19 cellular contexts compared by ENCODE assay signal in the genomic region with DNA sequence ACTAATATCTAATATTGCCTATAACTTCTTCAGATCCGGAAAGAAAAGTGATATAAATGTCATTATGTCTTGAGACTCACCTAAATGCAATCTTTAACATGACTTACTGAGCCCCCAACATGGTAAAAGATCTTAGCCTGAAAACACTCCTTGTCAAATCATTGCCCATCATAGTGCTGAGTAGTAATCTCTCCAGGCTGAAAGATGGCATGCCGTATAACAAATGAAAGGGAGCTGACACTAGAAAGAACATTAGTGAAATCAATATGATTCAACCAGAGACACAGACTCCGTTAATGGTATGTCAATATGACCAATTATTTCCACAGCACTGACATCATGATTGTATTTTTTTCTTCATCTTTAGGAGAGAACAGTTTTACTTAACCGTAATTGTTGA. TPM values are rescaled to one million over a fixed set of nuclear protein-coding genes. Genes with fewer than 3 reads are reported as not detected.
DNase-seq lines count a peak whose midpoint lies in the region; ATAC-seq, FAIRE-seq and TF ChIP-seq lines count a peak whose summit lies in the region.
"Had no signal": no experiment of that assay in that cellular context is flagged by ENCODE, and none has a peak within 500 bp of the region (broad histone marks: within the 10 kb centered on the region; RNA-seq: fewer than 3 reads in every experiment).

No MANE protein-coding gene starts in this region.

- ATAC-seq in GM18520 (IDR thresholded peaks at IDR 0.05; ENCODE audit: unreplicated experiment) = no peak
- ATAC-seq: A549, HepG2 had no signal

- peak overlapping the region; percentile 57 for H3K4me2 ChIP-seq in neural cell (ENCODE audit: low read length)
- H3K4me2 ChIP-seq: A549 had no signal

- H4K20me1 ChIP-seq in neural cell (ENCODE audit: insufficient read depth) = no peaks in the 10 kb centered on the region

- peak; percentile 21 for FAIRE-seq in D721Med (lab: Jason Lieb, UNC)
- FAIRE-seq: A549, HepG2 had no signal

- peaks cover 46% of the 10 kb centered on the region for H3K4me1 Mint-ChIP-seq in brain

- no peaks in the 10 kb centered on the region for H3K27me3 Mint-ChIP-seq in brain
- H3K27me3 Mint-ChIP-seq: CD4-positive, alpha-beta T cell had no signal

- peak overlapping the region; percentile 40 for H3K4me3 ChIP-seq in neural cell (ENCODE audit: low read length)
- H3K4me3 ChIP-seq: A549 had no signal

- H3K79me2 ChIP-seq in neural cell (replicated peaks; ENCODE audit: insufficient read depth, low read length) = peaks cover 10% of the 10 kb centered on the region

- H3K27me3 ChIP-seq in neural cell (ENCODE audit: insufficient read depth, low read depth, low read length) = no peaks in the 10 kb centered on the region

- peak overlapping the region; percentile 74 for H3K27ac ChIP-seq in neural cell (ENCODE audit: low read length)
- H3K27ac ChIP-seq: 22Rv1, A549, C4-2B had no signal

- H3K36me3 Mint-ChIP-seq in brain = peaks cover 50% of the 10 kb centered on the region

- no peaks in the 10 kb centered on the region for H3K9me2 ChIP-seq in neural cell (ENCODE audit: insufficient read depth, low read length)

- H2AFZ ChIP-seq in neural cell (ENCODE audit: low read depth, low read length) = no peak overlapping the region

- peak; percentile 8 for DNase-seq in NCI-H146 (lab: John Stamatoyannopoulos, UW)
- no peak for DNase-seq in NCI-H146 treated with DMSO at 0.1 percent for 48 hours (lab: John Stamatoyannopoulos, UW; ENCODE audit: unreplicated experiment)
- no peak for DNase-seq in D721Med (ENCODE audit: insufficient read length, low spot score)
- DNase-seq in midbrain (lab: John Stamatoyannopoulos, UW) = no peak
- DNase-seq: AML-193; Caco-2; CD4-positive, alpha-beta T cell; DMS153; DMS79; GDM1; GOT3; H7 had no signal

- no peak for TF ChIP-seq CTCF in D721Med (IDR thresholded peaks at IDR 0.05; ENCODE audit: insufficient read depth, missing control alignments)
- TF ChIP-seq CTCF in brain (conservative IDR thresholded peaks at IDR 0.05) = no peak
- no peak for TF ChIP-seq CTCF in neural cell (IDR thresholded peaks at IDR 0.05; ENCODE audit: poor library complexity, severe bottlenecking)

- H3F3A ChIP-seq in neural cell (ENCODE audit: insufficient read depth, low read length, poor library complexity, severe bottlenecking) = peaks cover 5% of the 10 kb centered on the region

- peak overlapping the region; percentile 4 to 86 (median 27) for H3K27ac Mint-ChIP-seq in brain
- H3K27ac Mint-ChIP-seq: CD4-positive, alpha-beta T cell had no signal

- no peak for TF ChIP-seq RAD21 in neural cell (conservative IDR thresholded peaks at IDR 0.05)

- no peak overlapping the region for H3K4me3 Mint-ChIP-seq in brain
- H3K4me3 Mint-ChIP-seq: CD4-positive, alpha-beta T cell had no signal

- H3K9me3 ChIP-seq in neural cell (ENCODE audit: low read length) = no peaks in the 10 kb centered on the region
- H3K9me3 ChIP-seq: A549, Caco-2 had no signal

- H3K9ac ChIP-seq in neural cell (ENCODE audit: low read length) = peak overlapping the region; percentile 25

- H3K9me3 Mint-ChIP-seq in brain = peaks cover 8 to 15% (median 10%) of the 10 kb centered on the region in 5 experiments
- H3K9me3 Mint-ChIP-seq: CD4-positive, alpha-beta T cell had no signal

- no peaks in the 10 kb centered on the region for H3K36me3 ChIP-seq in neural cell (ENCODE audit: insufficient read depth, low read length)

- peak; percentile 98 for TF ChIP-seq EP300 in neural cell (conservative IDR thresholded peaks at IDR 0.05; ENCODE audit: poor library complexity, severe bottlenecking)

TF ChIP-seq in neural cell, 6 proteins besides CTCF, POLR2A, EP300 and RAD21:
- TF ChIP-seq MXI1 (conservative IDR thresholded peaks at IDR 0.05; ENCODE audit: poor library complexity, severe bottlenecking) = peak; percentile 37
- peak; percentile 93 for TF ChIP-seq POLR2AphosphoS5 (IDR thresholded peaks at IDR 0.05)
- TF ChIP-seq TAF1 (IDR thresholded peaks at IDR 0.05; ENCODE audit: low read depth) = no peak
- peak; percentile 57 for TF ChIP-seq REST (IDR thresholded peaks at IDR 0.05; ENCODE audit: borderline replicate concordance)
- TF ChIP-seq EZH2 (IDR thresholded peaks at IDR 0.05; ENCODE audit: borderline replicate concordance, insufficient read depth, low read length, poor library complexity, severe bottlenecking) = no peak

RNA-seq across cellular contexts. Expression of gene BICD1, which starts 54.4 kb away (rescaled TPM):
- polyA plus RNA-seq in brain (ENCODE audit: insufficient read depth, low read depth, low replicate concordance) (5.5 TPM), neural cell (33.8 and 41.1 TPM in 2 replicates)
- 85.7 and 118 TPM in 2 replicates for polyA minus RNA-seq in neural cell
